In genomic region chr1:15153842-15154479, GRCh38 we compare ENCODE assay signal across 9 cellular contexts. TPM values are rescaled to one million over a fixed set of nuclear protein-coding genes. Genes with fewer than 3 reads are reported as not detected.
DNase-seq lines count a peak whose midpoint lies in the region; ATAC-seq and TF ChIP-seq lines count a peak whose summit lies in the region.
"Had no signal": no experiment of that assay in that cellular context is flagged by ENCODE, and none has a peak within 500 bp of the region (broad histone marks: within the 10 kb centered on the region; RNA-seq: fewer than 3 reads in every experiment).

No MANE protein-coding gene starts in this region.

- peak overlapping the region; percentile 61 for H2AFZ ChIP-seq in ACC112 (ENCODE audit: low read length, unreplicated experiment)

- intact Hi-C loops in ascending aorta (cut with DNase I): loop anchor here (10.0 kb wide), 2 partner anchors 229 to 251 kb away; partner anchors contain the start of gene EFHD2

- peaks cover 18% of the 10 kb centered on the region for H3K4me1 ChIP-seq in ACC112 (ENCODE audit: control insufficient read depth, insufficient read depth, low read length, unreplicated experiment)
- H3K4me1 ChIP-seq in ascending aorta: peaks cover 0 to 3% of the 10 kb centered on the region in 2 donors

- no peaks in the 10 kb centered on the region for H3K9me3 ChIP-seq in ascending aorta

- peaks cover 25% of the 10 kb centered on the region for H3K27me3 ChIP-seq in ACC112 (ENCODE audit: insufficient read depth, low read length)
- H3K27me3 ChIP-seq in ascending aorta: no peaks in the 10 kb centered on the region

- H3K4me3 ChIP-seq in ACC112 (ENCODE audit: low read depth, low read length): peak overlapping the region; percentile 81
- peak overlapping the region; percentile 56; the same call in 1 of the 2 replicates for H3K4me3 ChIP-seq in GM08714 (ENCODE audit: low read length)
- peak overlapping the region; percentile 78 to 91 for H3K4me3 ChIP-seq in ascending aorta

- ATAC-seq in GM21576 (IDR thresholded peaks at IDR 0.05; ENCODE audit: unreplicated experiment): no peak

- H3K36me3 ChIP-seq in ACC112 (ENCODE audit: insufficient read depth, low read length) (no peaks in the 10 kb centered on the region), ascending aorta (no peaks in the 10 kb centered on the region)

- H3K79me2 ChIP-seq in ACC112 (ENCODE audit: control insufficient read depth, insufficient read depth, low read length, unreplicated experiment): peaks cover 30% of the 10 kb centered on the region

- H3K27ac ChIP-seq in ACC112 (ENCODE audit: low read depth, low read length): no peak overlapping the region
- peak overlapping the region; percentile 74 to 82 for H3K27ac ChIP-seq in ascending aorta
- H3K27ac ChIP-seq: HL-60 had no signal

- peak; percentile 59 to 70 (median 59) for TF ChIP-seq CTCF in ascending aorta (IDR thresholded peaks at IDR 0.05)

- peak; percentile 77 for DNase-seq in NCI-H510A treated with DMSO at 0.1 percent for 48 hours (lab: John Stamatoyannopoulos, UW)
- peak in 1 of 2 donors; percentile 73 for DNase-seq in ascending aorta (ENCODE audit: low spot score in 2 of 2)
- DNase-seq in hepatic stellate cell (ENCODE audit: low spot score): peak; percentile 77
- DNase-seq in pulmonary artery endothelial cell (ENCODE audit: low read depth, low spot score): peak; percentile 30
- no peak for DNase-seq in putamen (ENCODE audit: low spot score)

RNA-seq across cellular contexts. Expression of gene TMEM51, which starts 0.4 kb away (rescaled TPM):
- total RNA-seq in ascending aorta (not detected), pulmonary artery endothelial cell (6.1 and 6.4 TPM in 2 replicates)
